ENCODE assay signal across 8 cellular contexts in the genomic region with DNA sequence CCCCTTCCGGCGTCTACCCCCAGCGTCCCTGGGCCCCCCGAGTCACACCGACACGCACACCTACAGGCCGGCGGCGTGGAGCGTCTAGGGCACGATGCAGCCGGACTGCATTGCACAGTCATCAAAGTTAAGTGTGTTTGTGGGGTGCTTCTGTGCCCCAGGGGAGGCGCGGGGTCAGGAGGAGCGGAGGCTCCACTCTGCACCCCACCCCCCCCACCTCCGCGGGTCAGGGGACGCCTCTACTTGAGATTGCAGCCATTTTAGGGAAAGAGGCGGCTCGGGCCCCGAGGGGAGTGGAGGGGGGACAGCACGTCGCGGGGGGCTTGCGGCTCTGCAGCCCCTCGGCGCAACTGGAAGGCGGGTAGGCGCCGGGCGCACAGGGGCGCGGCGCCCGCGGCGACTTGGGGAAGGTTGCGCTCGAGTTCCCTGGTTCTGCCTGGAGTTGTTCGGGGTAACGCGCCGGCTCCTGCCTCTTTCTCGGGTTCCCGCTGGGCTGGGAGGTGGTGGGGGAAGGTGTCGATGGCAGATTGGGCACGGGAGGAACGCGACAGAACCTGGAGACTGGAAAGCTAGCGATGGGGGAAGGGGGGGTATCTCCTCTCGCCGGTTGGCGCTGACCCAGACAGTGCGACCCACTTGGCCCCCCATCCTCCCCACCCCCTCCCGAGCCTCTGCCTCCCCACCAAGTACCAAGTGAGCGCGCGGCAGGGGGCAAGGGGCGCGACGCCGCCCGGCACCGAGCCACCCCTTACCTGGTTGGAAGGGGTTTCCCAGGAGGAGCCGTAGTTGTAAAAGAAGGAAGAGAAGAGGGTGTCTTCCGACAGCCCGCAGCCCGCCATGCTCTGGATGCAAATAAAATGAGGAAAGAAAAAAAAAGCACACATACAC.
DNase-seq lines count a peak whose midpoint lies in the region; ATAC-seq and TF ChIP-seq lines count a peak whose summit lies in the region.

No MANE protein-coding gene starts in this region.

- peak overlapping the region; percentile 86 for H3K27ac Mint-ChIP-seq in central memory CD8-positive, alpha-beta T cell (ENCODE audit: low read depth)

- H3K36me3 Mint-ChIP-seq in central memory CD8-positive, alpha-beta T cell (ENCODE audit: insufficient read depth), result peaks cover 19% of the 10 kb centered on the region

- H3K4me2 ChIP-seq in OCI-LY1 (ENCODE audit: low read length), result peak overlapping the region; percentile 46; the same call in 1 of the 2 replicates

- H3K27me3 ChIP-seq in OCI-LY1 (ENCODE audit: insufficient read depth, low read length) (no peaks in the 10 kb centered on the region), lower lobe of right lung (ENCODE audit: low read depth) (peaks cover 50% of the 10 kb centered on the region), suprapubic skin (peaks cover 39% of the 10 kb centered on the region)

- no peaks in the 10 kb centered on the region for H3K79me2 ChIP-seq in OCI-LY1 (ENCODE audit: insufficient read depth, low read length)

- TF ChIP-seq EP300 in suprapubic skin (IDR thresholded peaks at IDR 0.05), result no peak

- H3K4me1 Mint-ChIP-seq in central memory CD8-positive, alpha-beta T cell, result peaks cover 47% of the 10 kb centered on the region

- H3K36me3 ChIP-seq in ES-I3 (ENCODE audit: insufficient read depth, low read length) (no peaks in the 10 kb centered on the region), OCI-LY1 (ENCODE audit: insufficient read depth, low read length) (no peaks in the 10 kb centered on the region), lower lobe of right lung (no peaks in the 10 kb centered on the region), suprapubic skin (no peaks in the 10 kb centered on the region)

- H3K9me2 ChIP-seq in OCI-LY1 (ENCODE audit: low read depth, low read length), result no peaks in the 10 kb centered on the region

- no peak for ATAC-seq in central memory CD8-positive, alpha-beta T cell (replicated peaks; ENCODE audit: extremely low read depth, poor library complexity, severe bottlenecking)
- peak in 1 of 2 donors; percentile 2 for ATAC-seq in lower lobe of right lung

- no peaks in the 10 kb centered on the region for H4K20me1 ChIP-seq in OCI-LY1 (ENCODE audit: insufficient read depth, low read length)

- no peaks in the 10 kb centered on the region for H3K9me3 ChIP-seq in ES-I3 (ENCODE audit: control insufficient read depth, insufficient read depth, low read length)
- H3K9me3 ChIP-seq in OCI-LY1 (ENCODE audit: low read length), result no peaks in the 10 kb centered on the region
- no peaks in the 10 kb centered on the region for H3K9me3 ChIP-seq in lower lobe of right lung
- no peaks in the 10 kb centered on the region for H3K9me3 ChIP-seq in suprapubic skin

- H3K27ac ChIP-seq in OCI-LY1 (ENCODE audit: low read depth, low read length, poor library complexity, severe bottlenecking) (no peak overlapping the region), lower lobe of right lung (no peak overlapping the region), suprapubic skin (no peak overlapping the region)

- 0% methylated on average over 51 of the region's 68 CpGs for WGBS in suprapubic skin

- no peak for TF ChIP-seq CTCF in OCI-LY1 (IDR thresholded peaks at IDR 0.05; ENCODE audit: low read length)
- TF ChIP-seq CTCF in lower lobe of right lung (IDR thresholded peaks at IDR 0.05), result no peak
- no peak for TF ChIP-seq CTCF in suprapubic skin (IDR thresholded peaks at IDR 0.05)

- no peak for TF ChIP-seq POLR2A in suprapubic skin (IDR thresholded peaks at IDR 0.05)

- no peak for DNase-seq in central memory CD8-positive, alpha-beta T cell (ENCODE audit: low spot score in 2 of 2)
- DNase-seq in lower lobe of right lung (no peak), suprapubic skin (ENCODE audit: low spot score in 2 of 2) (peak in 1 of 2 donors; percentile 63), NCI-H526 treated with DMSO at 0.1 percent for 48 hours (lab: John Stamatoyannopoulos, UW) (no peak), DMS153 (lab: John Stamatoyannopoulos, UW) (no peak)
- DNase-seq in activated CD4-positive, CD25-positive, alpha-beta regulatory T cell (lab: John Stamatoyannopoulos, UW), result no peak

- no peak overlapping the region for H2AFZ ChIP-seq in OCI-LY1 (ENCODE audit: low read length)

- peaks cover 90% of the 10 kb centered on the region for H3K27me3 Mint-ChIP-seq in central memory CD8-positive, alpha-beta T cell

- H3K4me3 ChIP-seq in OCI-LY1 (ENCODE audit: low read depth, low read length, poor library complexity, severe bottlenecking), result peak overlapping the region; percentile 51
- peak overlapping the region; percentile 67 for H3K4me3 ChIP-seq in lower lobe of right lung
- peak overlapping the region; percentile 64 for H3K4me3 ChIP-seq in suprapubic skin

- intact Hi-C loops in lower lobe of right lung (cut with DNase I), result no loop called here

- no peaks in the 10 kb centered on the region for H3K9me3 Mint-ChIP-seq in central memory CD8-positive, alpha-beta T cell

- peaks cover 36% of the 10 kb centered on the region for H3K4me1 ChIP-seq in ES-I3 (ENCODE audit: insufficient read depth, low read length)
- no peaks in the 10 kb centered on the region for H3K4me1 ChIP-seq in OCI-LY1 (ENCODE audit: insufficient read depth, low read length, severe bottlenecking)
- peaks cover 25% of the 10 kb centered on the region for H3K4me1 ChIP-seq in lower lobe of right lung
- peaks cover 46% of the 10 kb centered on the region for H3K4me1 ChIP-seq in suprapubic skin

- H3K9ac ChIP-seq in ES-I3 (ENCODE audit: low read depth, low read length) (peak overlapping the region; percentile 49), OCI-LY1 (ENCODE audit: low read length) (no peak overlapping the region)

- peak overlapping the region; percentile 87 for H3K4me3 Mint-ChIP-seq in central memory CD8-positive, alpha-beta T cell

- H3F3A ChIP-seq in OCI-LY1 (ENCODE audit: insufficient read depth, low read length), result no peaks in the 10 kb centered on the region
